26 cellular contexts compared by ENCODE assay signal in genomic region chr1:201250326-201251011, GRCh38. TPM values are rescaled to one million over a fixed set of nuclear protein-coding genes. Genes with fewer than 3 reads are reported as not detected.
A peak's percentile ranks its signal among the peaks of the same experiment; 100 is the strongest.
DNase-seq lines count a peak whose midpoint lies in the region; ATAC-seq, FAIRE-seq and TF ChIP-seq lines count a peak whose summit lies in the region.
"Had no signal": no experiment of that assay in that cellular context is flagged by ENCODE, and none has a peak within 500 bp of the region (broad histone marks: within the 10 kb centered on the region; RNA-seq: fewer than 3 reads in every experiment).

No MANE protein-coding gene starts in this region.

- intact Hi-C loops in activated CD4-positive, alpha-beta T cell treated with anti-CD3 and anti-CD28 coated beads, Interleukin-2, amount 10 ng/mL, durations not matched to agents 24 days and 14 days (cut with micrococcal nuclease), result no loop called here
- intact Hi-C loops in kidney (cut with DNase I) (loop anchor here (5.0 kb wide), 1 partner anchor 112 kb away; no protein-coding TSS in a partner anchor), aorta (cut with DNase I) (loop anchor here in 1 of 2 donors (5.0 to 10.0 kb wide), 2 partner anchors 112 to 154 kb away; no protein-coding TSS in a partner anchor)

- no peak overlapping the region for H3K9ac ChIP-seq in kidney (ENCODE audit: low read length in 2 of 2)

- peak; percentile 50 for DNase-seq in activated CD4-positive, alpha-beta T cell treated with anti-CD3 and anti-CD28 coated beads, Interleukin-2, amount 10 ng/mL, durations not matched to agents 24 days and 14 days
- DNase-seq in activated CD4-positive, alpha-beta T cell treated with anti-CD3 and anti-CD28 coated beads, Interleukin-2, amount 50 U/mL, for 48 hours, result no peak
- DNase-seq in NCI-H345 (lab: John Stamatoyannopoulos, UW) (peak; percentile 5), kidney (peak; percentile 53), aorta (peak in 1 of 2 donors; percentile 32), SHP77 treated with DMSO at 0.1 percent for 48 hours (lab: John Stamatoyannopoulos, UW) (no peak)
- DNase-seq: activated CD4-positive, alpha-beta T cell treated with anti-CD3 and anti-CD28 coated beads, Interleukin-2, amount 50 U/mL, for 4 hours; activated naive CD4-positive, alpha-beta T cell treated with anti-CD3 and anti-CD28 coated beads, Interleukin-2, amount 10 ng/mL, durations not matched to agents 7 days and 5 days; BE2C; mesenchymal stem cell; naive B cell; NCI-H1417 treated with DMSO at 0.1 percent for 48 hours; NK-92 treated with Interleukin-12 subunit alpha and Interleukin-12 subunit beta, amount 100 ng/mL, for 24 hours; stimulated activated CD4-positive, alpha-beta T cell treated with anti-CD3 and anti-CD28 coated beads, Interleukin-4, amount 100 ng/mL, for 24 hours; stimulated activated naive CD8-positive, alpha-beta T cell treated with anti-CD3 and anti-CD28 coated beads, Interleukin-15, amount 100 ng/mL, for 72 hours; T-helper 17 cell; trophoblast cell had no signal

- H3K27ac Mint-ChIP-seq in activated CD4-positive, alpha-beta T cell treated with anti-CD3 and anti-CD28 coated beads, Interleukin-2, amount 10 ng/mL, durations not matched to agents 24 days and 14 days, result no peak overlapping the region
- H3K27ac Mint-ChIP-seq: activated naive CD4-positive, alpha-beta T cell treated with anti-CD3 and anti-CD28 coated beads, Interleukin-2, amount 10 ng/mL, durations not matched to agents 7 days and 5 days; dendritic cell treated with granulocyte-macrophage colony-stimulating factor and Interleukin-4, amounts not matched to agents 40 ng/mL and 50 ng/mL, for 4 days; GM23338; stimulated activated naive CD8-positive, alpha-beta T cell treated with anti-CD3 and anti-CD28 coated beads, Interleukin-15, amount 100 ng/mL, for 72 hours; T-helper 17 cell had no signal

- H3K4me1 Mint-ChIP-seq in activated CD4-positive, alpha-beta T cell treated with anti-CD3 and anti-CD28 coated beads, Interleukin-2, amount 10 ng/mL, durations not matched to agents 24 days and 14 days, result no peaks in the 10 kb centered on the region
- H3K4me1 Mint-ChIP-seq: activated naive CD4-positive, alpha-beta T cell treated with anti-CD3 and anti-CD28 coated beads, Interleukin-2, amount 10 ng/mL, durations not matched to agents 7 days and 5 days; GM23338; stimulated activated naive CD8-positive, alpha-beta T cell treated with anti-CD3 and anti-CD28 coated beads, Interleukin-15, amount 100 ng/mL, for 72 hours had no signal

- H3K9me3 ChIP-seq in kidney (ENCODE audit: control insufficient read depth in 1 of 2, low read length in 2 of 2), result no peaks in the 10 kb centered on the region
- H3K9me3 ChIP-seq in aorta (ENCODE audit: control insufficient read depth, low read length), result no peaks in the 10 kb centered on the region
- H3K9me3 ChIP-seq: BE2C, ovary, right atrium auricular region had no signal

- WGBS in aorta, 2 donors, result 63% methylated on average over 10 of the region's 10 CpGs

- no peak overlapping the region for H3K4me3 Mint-ChIP-seq in activated CD4-positive, alpha-beta T cell treated with anti-CD3 and anti-CD28 coated beads, Interleukin-2, amount 10 ng/mL, durations not matched to agents 24 days and 14 days
- H3K4me3 Mint-ChIP-seq: activated naive CD4-positive, alpha-beta T cell treated with anti-CD3 and anti-CD28 coated beads, Interleukin-2, amount 10 ng/mL, durations not matched to agents 7 days and 5 days; dendritic cell treated with granulocyte-macrophage colony-stimulating factor and Interleukin-4, amounts not matched to agents 40 ng/mL and 50 ng/mL, for 4 days; GM23338; naive B cell; stimulated activated naive CD8-positive, alpha-beta T cell treated with anti-CD3 and anti-CD28 coated beads, Interleukin-15, amount 100 ng/mL, for 72 hours; T-helper 17 cell had no signal

- H3K36me3 ChIP-seq in kidney (ENCODE audit: control insufficient read depth in 1 of 2, insufficient read depth in 2 of 2, low read length in 2 of 2) (no peaks in the 10 kb centered on the region), aorta (ENCODE audit: control insufficient read depth in 1 of 2, insufficient read depth in 2 of 2, low read length in 1 of 2) (no peaks in the 10 kb centered on the region)
- H3K36me3 ChIP-seq: BE2C, ovary, right atrium auricular region had no signal

- no peak for FAIRE-seq in kidney (lab: Jason Lieb, UNC)

- H3K4me1 ChIP-seq in kidney (ENCODE audit: control insufficient read depth in 1 of 2, insufficient read depth in 1 of 2, low read depth in 1 of 2, low read length in 2 of 2) (no peaks in the 10 kb centered on the region), aorta (ENCODE audit: control insufficient read depth in 1 of 2, insufficient read depth in 2 of 2, low read length in 2 of 2) (no peaks in the 10 kb centered on the region)
- H3K4me1 ChIP-seq: BE2C, right atrium auricular region had no signal

- no peaks in the 10 kb centered on the region for H3K36me3 Mint-ChIP-seq in activated CD4-positive, alpha-beta T cell treated with anti-CD3 and anti-CD28 coated beads, Interleukin-2, amount 10 ng/mL, durations not matched to agents 24 days and 14 days (ENCODE audit: low read depth)
- H3K36me3 Mint-ChIP-seq: activated naive CD4-positive, alpha-beta T cell treated with anti-CD3 and anti-CD28 coated beads, Interleukin-2, amount 10 ng/mL, durations not matched to agents 7 days and 5 days; naive B cell had no signal

- no peaks in the 10 kb centered on the region for H3K27me3 Mint-ChIP-seq in activated CD4-positive, alpha-beta T cell treated with anti-CD3 and anti-CD28 coated beads, Interleukin-2, amount 10 ng/mL, durations not matched to agents 24 days and 14 days
- H3K27me3 Mint-ChIP-seq: activated naive CD4-positive, alpha-beta T cell treated with anti-CD3 and anti-CD28 coated beads, Interleukin-2, amount 10 ng/mL, durations not matched to agents 7 days and 5 days; dendritic cell treated with granulocyte-macrophage colony-stimulating factor and Interleukin-4, amounts not matched to agents 40 ng/mL and 50 ng/mL, for 4 days had no signal

- H3K27ac ChIP-seq in kidney (ENCODE audit: low read depth in 2 of 2, low read length in 2 of 2) (no peak overlapping the region), aorta (ENCODE audit: low read depth in 1 of 2, low read length in 2 of 2) (no peak overlapping the region)
- H3K27ac ChIP-seq: ovary, right atrium auricular region had no signal

- H3K27me3 ChIP-seq in aorta (ENCODE audit: control insufficient read depth in 1 of 2, insufficient read depth in 2 of 2, low read length in 1 of 2), result no peaks in the 10 kb centered on the region
- H3K27me3 ChIP-seq: BE2C, ovary, right atrium auricular region had no signal

- H3K4me3 ChIP-seq in kidney (ENCODE audit: low read length in 2 of 2) (no peak overlapping the region), aorta (ENCODE audit: low read length in 2 of 2) (no peak overlapping the region)
- H3K4me3 ChIP-seq: GM23338, ovary, right atrium auricular region had no signal

- TF ChIP-seq CTCF in kidney (IDR thresholded peaks at IDR 0.05; ENCODE audit: borderline replicate concordance, extremely low read depth, insufficient read depth), result no peak

- peak; percentile 31 for ATAC-seq in aorta (ENCODE audit: low FRiP score)
- ATAC-seq in GM21528 (IDR thresholded peaks at IDR 0.05; ENCODE audit: low FRiP score, unreplicated experiment), result no peak
- no peak for ATAC-seq in HG02763 (IDR thresholded peaks at IDR 0.05; ENCODE audit: unreplicated experiment)
- ATAC-seq: GM23338; Panc1; stimulated activated naive CD8-positive, alpha-beta T cell treated with anti-CD3 and anti-CD28 coated beads, Interleukin-15, amount 100 ng/mL, for 72 hours; T-helper 17 cell had no signal

- no peaks in the 10 kb centered on the region for H3K9me3 Mint-ChIP-seq in activated CD4-positive, alpha-beta T cell treated with anti-CD3 and anti-CD28 coated beads, Interleukin-2, amount 10 ng/mL, durations not matched to agents 24 days and 14 days
- H3K9me3 Mint-ChIP-seq: activated naive CD4-positive, alpha-beta T cell treated with anti-CD3 and anti-CD28 coated beads, Interleukin-2, amount 10 ng/mL, durations not matched to agents 7 days and 5 days; dendritic cell treated with granulocyte-macrophage colony-stimulating factor and Interleukin-4, amounts not matched to agents 40 ng/mL and 50 ng/mL, for 4 days; GM23338; naive B cell; stimulated activated naive CD8-positive, alpha-beta T cell treated with anti-CD3 and anti-CD28 coated beads, Interleukin-15, amount 100 ng/mL, for 72 hours had no signal

RNA-seq across cellular contexts. Expression of gene PKP1, which starts 32.8 kb away (rescaled TPM):
- total RNA-seq in activated CD4-positive, alpha-beta T cell treated with anti-CD3 and anti-CD28 coated beads, Interleukin-2, amount 10 ng/mL, durations not matched to agents 24 days and 14 days, result not detected in 2 replicates
- total RNA-seq in kidney (0.63 TPM), aorta (under 1 TPM; 0.16 to 0.39 TPM)
- polyA plus RNA-seq in kidney (ENCODE audit: insufficient read depth, low read depth, low replicate concordance) (0.47 TPM), aorta (under 1 TPM; 0.08 to 0.25 TPM)
- total RNA-seq: SK-MEL-5, T-helper 17 cell had no signal

RNA-seq across cellular contexts. Expression of gene IGFN1, which starts 59.8 kb away (rescaled TPM):
- total RNA-seq in activated CD4-positive, alpha-beta T cell treated with anti-CD3 and anti-CD28 coated beads, Interleukin-2, amount 10 ng/mL, durations not matched to agents 24 days and 14 days, result not detected in 2 replicates
- total RNA-seq in kidney, result 2.8 TPM
- not detected for polyA plus RNA-seq in kidney (ENCODE audit: insufficient read depth, low read depth, low replicate concordance)
- under 1 TPM; 0.12 to 0.19 TPM for total RNA-seq in aorta
- under 1 TPM; 0.03 to 0.50 TPM for polyA plus RNA-seq in aorta
- total RNA-seq: glomerular endothelial cell, GM23338, right atrium auricular region, T-helper 17 cell had no signal
- polyA plus RNA-seq: GM23338 had no signal

Comparison
In these comparisons a context has a peak if more than half of its experiments do, and no peak if none do; other contexts are left out.
1. DNase-seq: peak in activated CD4-positive, alpha-beta T cell treated with anti-CD3 and anti-CD28 coated beads, Interleukin-2, amount 10 ng/mL, durations not matched to agents 24 days and 14 days (single experiment), NCI-H345 (single experiment) and kidney (single experiment); none in activated CD4-positive, alpha-beta T cell treated with anti-CD3 and anti-CD28 coated beads, Interleukin-2, amount 50 U/mL, for 48 hours (0 of 2) and SHP77 treated with DMSO at 0.1 percent for 48 hours (single experiment).